ENCODE assay signal across 1 cellular context in genomic region chr3:121749276-121750086, GRCh38.
A peak's percentile ranks its signal among the peaks of the same experiment; 100 is the strongest.
TF ChIP-seq lines count a peak whose summit lies in the region.

Gene GOLGB1 (minus strand): TSS chr3:121749741. CDS start chr3:121730971, 18,770 bp downstream.

TF ChIP-seq in WTC11, 78 proteins besides CTCF, POLR2A, EP300 and RAD21 (continued from another document):
- no peak for TF ChIP-seq ZNF425 (CRISPR knock-in tag; conservative IDR thresholded peaks at IDR 0.05)
- no peak for TF ChIP-seq PREB (CRISPR knock-in tag; IDR thresholded peaks at IDR 0.05; ENCODE audit: borderline replicate concordance)
- TF ChIP-seq NFATC4 (CRISPR knock-in tag; IDR thresholded peaks at IDR 0.05): peak; percentile 70; the same call in 1 of the 2 replicates
- TF ChIP-seq USF1 (CRISPR knock-in tag; IDR thresholded peaks at IDR 0.05): no peak; the same call in 1 of the 2 replicates
- TF ChIP-seq FOXP4 (CRISPR knock-in tag; IDR thresholded peaks at IDR 0.05): 0 out of 2 replicates have a peak, but pooled peaks have one; percentile 31
- no peak for TF ChIP-seq CREB1 (CRISPR knock-in tag; IDR thresholded peaks at IDR 0.05)
- TF ChIP-seq ZNF317 (CRISPR knock-in tag; IDR thresholded peaks at IDR 0.05; ENCODE audit: borderline replicate concordance, low read depth): no peak
- no peak for TF ChIP-seq ZNF138 (CRISPR knock-in tag; conservative IDR thresholded peaks at IDR 0.05)
- no peak for TF ChIP-seq ELF4 (CRISPR knock-in tag; IDR thresholded peaks at IDR 0.05; ENCODE audit: low read depth)
- peak; percentile 35; the same call in 1 of the 2 replicates for TF ChIP-seq USF2 (CRISPR knock-in tag; IDR thresholded peaks at IDR 0.05)
- TF ChIP-seq FOXP1 (CRISPR knock-in tag; IDR thresholded peaks at IDR 0.05; ENCODE audit: borderline replicate concordance): 0 out of 2 replicates have a peak, but pooled peaks have one; percentile 37
- no peak for TF ChIP-seq CDX4 (CRISPR knock-in tag; IDR thresholded peaks at IDR 0.05; ENCODE audit: borderline replicate concordance)
- no peak for TF ChIP-seq ZNF396 (CRISPR knock-in tag; IDR thresholded peaks at IDR 0.05; ENCODE audit: borderline replicate concordance)
- no peak for TF ChIP-seq MYBL2 (CRISPR knock-in tag; IDR thresholded peaks at IDR 0.05)
- no peak for TF ChIP-seq ZNF512 (CRISPR knock-in tag; IDR thresholded peaks at IDR 0.05; ENCODE audit: borderline replicate concordance)
- TF ChIP-seq ARID4B (CRISPR knock-in tag; IDR thresholded peaks at IDR 0.05; ENCODE audit: borderline replicate concordance): peak; percentile 48; the same call in 1 of the 2 replicates
TF ChIP-seq in WTC11: peak in this region for 19.
